In genomic region chr1:44242761-44243160, GRCh38 we compare ENCODE assay signal across 24 cellular contexts.
"Had no signal": no experiment of that assay in that cellular context is flagged by ENCODE, and none has a peak within 500 bp of the region (broad histone marks: within the 10 kb centered on the region; RNA-seq: fewer than 3 reads in every experiment).

No MANE protein-coding gene starts in this region.

- H3K27me3 ChIP-seq: SJCRH30 had no signal

- ATAC-seq: activated T-helper 17 cell treated with anti-CD3 and anti-CD28 coated beads, Interleukin-2, amount 50 U/mL, for 72 hours; Panc1 had no signal

- H3K4me3 ChIP-seq: SJCRH30 had no signal

- H3K27ac ChIP-seq: RWPE1, SJCRH30, VCaP had no signal

- H3K9me3 ChIP-seq: SJCRH30, SK-N-SH had no signal

- DNase-seq: activated CD4-positive, alpha-beta memory T cell treated with anti-CD3 and anti-CD28 coated beads for 36 hours; activated CD4-positive, alpha-beta T cell treated with anti-CD3 and anti-CD28 coated beads, Interleukin-2, amount 10 ng/mL, durations not matched to agents 7 days and 5 days; activated CD4-positive, CD25-positive, alpha-beta regulatory T cell; activated CD8-positive, alpha-beta memory T cell treated with anti-CD3 and anti-CD28 coated beads for 24 hours; activated gamma-delta T cell; activated naive CD4-positive, alpha-beta T cell treated with anti-CD3 and anti-CD28 coated beads for 36 hours; activated T-cell treated with anti-CD3 and anti-CD28 coated beads, Interleukin-2, amount 50 U/mL, for 48 hours; Kasumi-1; NCI-H1105 treated with DMSO at 0.1 percent for 48 hours; NCI-H1436 treated with DMSO at 0.1 percent for 48 hours; NCI-H187; NCI-H2081; NCI-H526; NCI-H774; NK-92 treated with Interleukin-12 subunit alpha and Interleukin-12 subunit beta, amount 100 ng/mL, for 24 hours; OCI-M1; Right ventricle myocardium superior; SJCRH30; SK-N-SH; T-helper 1 cell had no signal
